ENCODE assay signal across 8 cellular contexts in the genomic region with DNA sequence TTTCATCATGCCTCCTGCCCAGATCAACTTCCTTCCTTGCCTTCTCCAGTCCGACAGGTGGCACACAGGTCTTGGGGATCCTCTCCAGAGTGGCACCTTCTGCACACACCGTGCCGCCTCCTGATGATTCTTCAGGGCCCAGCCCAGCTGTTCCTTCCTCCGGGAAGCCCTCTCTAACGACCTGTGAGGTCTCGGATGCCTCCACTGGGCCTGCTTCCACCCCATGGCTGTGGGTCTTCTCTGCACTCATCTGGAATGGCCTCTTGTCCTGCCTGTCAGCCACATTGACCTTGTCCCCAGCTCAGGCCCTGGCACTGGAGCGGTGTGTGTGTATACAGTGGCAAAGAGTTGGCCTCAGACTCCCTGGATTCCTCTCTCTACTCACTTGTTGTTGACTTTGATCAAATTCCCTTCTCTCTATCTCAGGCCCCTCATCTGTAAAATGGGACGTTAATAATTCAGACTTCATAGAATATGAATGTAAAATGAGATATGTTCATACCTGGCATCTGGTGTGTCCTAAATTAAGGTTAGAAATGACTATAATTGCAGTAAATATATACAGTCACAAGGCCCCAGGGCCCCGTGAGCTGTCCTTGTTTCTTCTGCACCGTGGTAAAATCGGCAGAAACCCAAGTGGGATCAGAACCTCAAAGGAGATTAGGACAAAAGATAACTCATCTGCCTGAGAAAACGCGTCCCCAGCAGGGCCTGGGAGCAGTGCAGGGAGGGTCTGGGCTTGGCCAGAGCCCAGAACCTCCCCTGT.
A peak's percentile ranks its signal among the peaks of the same experiment; 100 is the strongest.
DNase-seq lines count a peak whose midpoint lies in the region; ATAC-seq and TF ChIP-seq lines count a peak whose summit lies in the region.

No MANE protein-coding gene starts in this region.

- peak overlapping the region; percentile 98 for H3K4me2 ChIP-seq in BLaER1

- H3K27me3 Mint-ChIP-seq in effector memory CD8-positive, alpha-beta T cell: no peaks in the 10 kb centered on the region
- H3K27me3 Mint-ChIP-seq in nephron (ENCODE audit: low read depth): peaks cover 5% of the 10 kb centered on the region

- peak; percentile 72 for DNase-seq in NCI-H69 (lab: John Stamatoyannopoulos, UW)
- DNase-seq in effector memory CD8-positive, alpha-beta T cell: no peak
- no peak for DNase-seq in activated CD4-positive, CD25-positive, alpha-beta regulatory T cell treated with anti-CD3 and anti-CD28 coated beads, Interleukin-2, amount 50 U/mL, for 72 hours

- no peaks in the 10 kb centered on the region for H3K27me3 ChIP-seq in BLaER1

- no peak for ATAC-seq in effector memory CD8-positive, alpha-beta T cell (replicated peaks)
- ATAC-seq in GM21723 (IDR thresholded peaks at IDR 0.05; ENCODE audit: unreplicated experiment): no peak
- no peak for ATAC-seq in GM18502 (IDR thresholded peaks at IDR 0.05; ENCODE audit: poor library complexity, unreplicated experiment)
- no peak for ATAC-seq in GM19351 (IDR thresholded peaks at IDR 0.05; ENCODE audit: unreplicated experiment)

- 0 out of 2 replicates have a peak, but pooled peaks cover 2% of the 10 kb centered on the region for H3K36me3 ChIP-seq in BLaER1

- H3K4me1 ChIP-seq in BLaER1: peaks cover 22% of the 10 kb centered on the region

- H3K27ac Mint-ChIP-seq in effector memory CD8-positive, alpha-beta T cell: peak overlapping the region; percentile 41 to 86
- H3K27ac Mint-ChIP-seq in nephron: peak overlapping the region; percentile 91 to 94 (median 93)

- no peaks in the 10 kb centered on the region for H4K20me1 ChIP-seq in BLaER1

- no peak overlapping the region for H3K4me3 ChIP-seq in BLaER1

- no peak overlapping the region for H3K27ac ChIP-seq in BLaER1

- peaks cover 14 to 20% of the 10 kb centered on the region in 2 donors for H3K4me1 Mint-ChIP-seq in effector memory CD8-positive, alpha-beta T cell (ENCODE audit: low read depth in 2 of 2)
- H3K4me1 Mint-ChIP-seq in nephron: peaks cover 37% of the 10 kb centered on the region

- H3K36me3 Mint-ChIP-seq in effector memory CD8-positive, alpha-beta T cell (ENCODE audit: insufficient read depth): peaks cover 2% of the 10 kb centered on the region
- peaks cover 8% of the 10 kb centered on the region for H3K36me3 Mint-ChIP-seq in nephron (ENCODE audit: low read depth)

- no peaks in the 10 kb centered on the region for H3K9me3 ChIP-seq in BLaER1

- no peak overlapping the region for H3K9ac ChIP-seq in BLaER1

- H3K9me3 Mint-ChIP-seq in effector memory CD8-positive, alpha-beta T cell: no peaks in the 10 kb centered on the region
- no peaks in the 10 kb centered on the region for H3K9me3 Mint-ChIP-seq in nephron

- no peak for TF ChIP-seq CTCF in nephron (IDR thresholded peaks at IDR 0.05; ENCODE audit: unreplicated experiment in 3 of 3)

- H3K4me3 Mint-ChIP-seq in effector memory CD8-positive, alpha-beta T cell: peak overlapping the region; percentile 82 to 84
- peak overlapping the region; percentile 91 to 98 (median 96) for H3K4me3 Mint-ChIP-seq in nephron
